Comparison of ENCODE assay signal across 19 cellular contexts in the genomic region with DNA sequence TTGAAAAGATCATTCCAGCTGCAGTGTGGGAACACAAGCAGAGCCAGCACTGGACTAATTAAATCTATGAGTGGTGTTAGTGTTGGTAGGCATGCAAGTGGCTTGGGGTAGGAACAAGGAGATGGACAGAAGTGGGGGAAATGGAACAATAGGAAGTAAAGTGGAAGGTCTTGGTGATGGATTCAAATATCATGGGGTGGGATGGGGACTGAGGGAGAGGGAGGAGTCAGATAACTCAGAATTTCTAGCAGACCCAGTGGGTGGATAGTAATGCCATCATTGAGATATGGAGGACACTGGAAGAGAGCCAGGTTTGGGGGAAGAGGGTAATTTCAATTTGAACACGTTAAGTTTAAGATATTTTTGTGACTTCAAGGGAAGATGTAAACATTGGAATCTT. TPM values are rescaled to one million over a fixed set of nuclear protein-coding genes. Genes with fewer than 3 reads are reported as not detected.
DNase-seq lines count a peak whose midpoint lies in the region; ATAC-seq and TF ChIP-seq lines count a peak whose summit lies in the region.
"Had no signal": no experiment of that assay in that cellular context is flagged by ENCODE, and none has a peak within 500 bp of the region (broad histone marks: within the 10 kb centered on the region; RNA-seq: fewer than 3 reads in every experiment).

No MANE protein-coding gene starts in this region.

- H3K36me3 Mint-ChIP-seq in neural crest cell (ENCODE audit: low read depth) = no peaks in the 10 kb centered on the region
- H3K36me3 Mint-ChIP-seq: CD4-positive, CD25-positive, alpha-beta regulatory T cell had no signal

- DNase-seq in OCI-M1 (lab: John Stamatoyannopoulos, UW) = peak; percentile 11
- DNase-seq in erythroblast (lab: John Stamatoyannopoulos, UW) = peak; percentile 74 to 80
- no peak for DNase-seq in neural crest cell (ENCODE audit: low read depth, low spot score)
- no peak for DNase-seq in WERI-Rb-1
- no peak for DNase-seq in T-helper 2 cell
- DNase-seq: ACHN; BE2C; C1 segment of cervical spinal cord; CD4-positive, CD25-positive, alpha-beta regulatory T cell; CD8-positive, alpha-beta memory T cell; COR-L47; DMS 273 treated with DMSO at 0.1 percent for 48 hours; DMS53; DND-41; EL; GM23248 had no signal

- TF ChIP-seq CTCF in neural crest cell (conservative IDR thresholded peaks at IDR 0.05) = no peak
- no peak for TF ChIP-seq CTCF in WERI-Rb-1 (IDR thresholded peaks at IDR 0.05; ENCODE audit: low read depth, low read length)

- H3K9me3 Mint-ChIP-seq in neural crest cell = no peaks in the 10 kb centered on the region
- H3K9me3 Mint-ChIP-seq: CD4-positive, CD25-positive, alpha-beta regulatory T cell; CD8-positive, alpha-beta memory T cell had no signal

- ATAC-seq in HG03354 (IDR thresholded peaks at IDR 0.05; ENCODE audit: poor library complexity, severe bottlenecking, unreplicated experiment) = no peak
- ATAC-seq: GM12878 had no signal

- peak overlapping the region; percentile 36 for H3K4me3 Mint-ChIP-seq in neural crest cell
- H3K4me3 Mint-ChIP-seq: CD8-positive, alpha-beta memory T cell had no signal

- no peak overlapping the region for H3K27ac ChIP-seq in WERI-Rb-1
- H3K27ac ChIP-seq: GM23248 had no signal

- H3K4me1 Mint-ChIP-seq in neural crest cell = peaks cover 36% of the 10 kb centered on the region

- no peaks in the 10 kb centered on the region for H3K27me3 ChIP-seq in WERI-Rb-1 (ENCODE audit: insufficient read depth, low read depth, severe bottlenecking)
- H3K27me3 ChIP-seq: BE2C had no signal

- H3K27me3 Mint-ChIP-seq in neural crest cell (ENCODE audit: low read depth) = no peaks in the 10 kb centered on the region

- H3K27ac Mint-ChIP-seq in neural crest cell (ENCODE audit: unreplicated experiment) = no peak overlapping the region
- H3K27ac Mint-ChIP-seq: CD4-positive, CD25-positive, alpha-beta regulatory T cell; CD8-positive, alpha-beta memory T cell had no signal

- H3K36me3 ChIP-seq in WERI-Rb-1 = no peaks in the 10 kb centered on the region
- H3K36me3 ChIP-seq: BE2C, HAP-1 had no signal

- TF ChIP-seq POLR2A in erythroblast (IDR thresholded peaks at IDR 0.05; ENCODE audit: low read length) = no peak

- H3K9me3 ChIP-seq in WERI-Rb-1 (ENCODE audit: severe bottlenecking) = no peaks in the 10 kb centered on the region
- H3K9me3 ChIP-seq: BE2C, HAP-1 had no signal

- H3K4me3 ChIP-seq in WERI-Rb-1 (ENCODE audit: low read depth, low read length) = no peak overlapping the region
- H3K4me3 ChIP-seq: GM12878, GM23248, HAP-1 had no signal

RNA-seq across cellular contexts. Expression of gene LNPK, which starts 2.9 kb away (rescaled TPM):
- 34.2 and 36.4 TPM in 2 replicates for total RNA-seq in neural crest cell

Comparison
In these comparisons a context has a peak if more than half of its experiments do, and no peak if none do; other contexts are left out.
1. DNase-seq: peak in OCI-M1 (single experiment) and erythroblast (2 of 2); none in neural crest cell (single experiment), WERI-Rb-1 (single experiment) and T-helper 2 cell (0 of 5).